Comparison of ENCODE assay signal across 8 cellular contexts in the genomic region with DNA sequence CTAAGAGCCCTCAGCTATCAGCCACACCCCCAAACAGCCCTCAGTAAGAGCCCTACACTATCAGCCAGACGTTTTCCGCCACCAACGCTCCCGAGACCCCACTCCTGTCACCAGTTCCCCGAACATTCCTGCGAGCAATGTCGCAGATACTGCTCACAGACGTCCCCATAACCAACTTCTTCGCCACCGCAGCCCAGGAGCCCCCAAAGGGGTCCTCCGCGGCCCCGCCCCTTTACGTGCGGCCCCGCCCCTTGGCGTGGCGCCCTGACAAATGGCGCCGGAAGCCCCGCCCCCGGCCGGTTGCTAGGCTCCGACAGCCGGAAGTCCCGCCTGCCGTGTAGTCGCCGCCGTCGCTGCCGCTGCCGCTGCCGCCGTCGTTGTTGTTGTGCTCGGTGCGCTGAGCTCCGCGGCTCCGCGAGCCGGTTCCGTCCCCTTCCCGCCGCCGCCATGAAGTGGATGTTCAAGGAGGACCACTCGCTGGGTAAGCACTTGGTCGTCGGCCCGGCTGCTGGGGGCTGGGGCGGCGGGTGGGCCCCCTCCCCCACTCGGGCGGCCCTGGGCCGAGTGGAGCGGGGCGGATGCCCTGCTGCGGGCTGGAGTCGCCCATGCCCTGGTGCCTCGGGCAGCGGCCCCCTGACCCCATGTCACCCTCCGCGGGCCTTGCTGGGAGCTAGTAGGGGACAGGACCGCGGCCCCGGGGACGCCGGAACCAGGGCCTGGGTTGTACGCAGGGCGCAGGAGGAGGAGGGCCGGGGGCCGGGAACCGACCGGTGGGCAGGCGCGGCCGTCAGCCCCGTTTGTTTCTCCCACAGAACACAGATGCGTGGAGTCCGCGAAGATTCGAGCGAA. TPM values are rescaled to one million over a fixed set of nuclear protein-coding genes. Genes with fewer than 3 reads are reported as not detected.
DNase-seq lines count a peak whose midpoint lies in the region; ATAC-seq and TF ChIP-seq lines count a peak whose summit lies in the region.

A gene with protein sequence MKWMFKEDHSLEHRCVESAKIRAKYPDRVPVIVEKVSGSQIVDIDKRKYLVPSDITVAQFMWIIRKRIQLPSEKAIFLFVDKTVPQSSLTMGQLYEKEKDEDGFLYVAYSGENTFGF (plus strand): TSS at position 340 of the 849 bp plus-strand sequence. CDS start 108 bp downstream, at position 448.

- intact Hi-C loops in heart right ventricle (cut with DNase I) = loop anchor here in 6 of 10 donors (1.0 to 10.0 kb wide), 3 partner anchors 11 to 59 kb away; a partner anchor contains a TSS

- H3K9me3 Mint-ChIP-seq in T-helper 1 cell treated with Interleukin-12 subunit alpha and Interleukin-12 subunit beta and Interleukin-4 antibody, amounts not matched to agents 30 μg/mL and 1 μg/mL, for 36 hours = no peaks in the 10 kb centered on the region
- no peaks in the 10 kb centered on the region for H3K9me3 Mint-ChIP-seq in progenitor cell of endocrine pancreas (ENCODE audit: low read depth)

- peaks cover 14% of the 10 kb centered on the region for H3K27me3 Mint-ChIP-seq in T-helper 1 cell treated with Interleukin-12 subunit alpha and Interleukin-12 subunit beta and Interleukin-4 antibody, amounts not matched to agents 30 μg/mL and 1 μg/mL, for 36 hours (ENCODE audit: low read depth)
- peaks cover 14% of the 10 kb centered on the region for H3K27me3 Mint-ChIP-seq in progenitor cell of endocrine pancreas

- TF ChIP-seq CTCF in GM13977 (IDR thresholded peaks at IDR 0.05; ENCODE audit: extremely low read depth, insufficient read depth, missing control alignments) (no peak), heart right ventricle (IDR thresholded peaks at IDR 0.05) (no peak), progenitor cell of endocrine pancreas (IDR thresholded peaks at IDR 0.05; ENCODE audit: unreplicated experiment) (no peak), upper lobe of left lung (IDR thresholded peaks at IDR 0.05) (no peak)

- peak within 1 kb of the TSS; percentile 73 to 95 (median 90) for H3K27ac ChIP-seq in heart right ventricle
- peak within 1 kb of the TSS; percentile 82 to 89 (median 88) for H3K27ac ChIP-seq in upper lobe of left lung

- peaks cover 11% of the 10 kb centered on the region for H3K36me3 Mint-ChIP-seq in T-helper 1 cell treated with Interleukin-12 subunit alpha and Interleukin-12 subunit beta and Interleukin-4 antibody, amounts not matched to agents 30 μg/mL and 1 μg/mL, for 36 hours (ENCODE audit: low read depth)
- H3K36me3 Mint-ChIP-seq in progenitor cell of endocrine pancreas (ENCODE audit: insufficient read depth) = peaks cover 1% of the 10 kb centered on the region

- H3K36me3 ChIP-seq in heart right ventricle (peaks cover 0 to 40% (median 29%) of the 10 kb centered on the region in 9 donors), upper lobe of left lung (peaks cover 0 to 38% (median 28%) of the 10 kb centered on the region in 4 donors)

- peak within 1 kb of the TSS; percentile 85 for H3K4me3 Mint-ChIP-seq in T-helper 1 cell treated with Interleukin-12 subunit alpha and Interleukin-12 subunit beta and Interleukin-4 antibody, amounts not matched to agents 30 μg/mL and 1 μg/mL, for 36 hours
- peak within 1 kb of the TSS; percentile 100 for H3K4me3 Mint-ChIP-seq in progenitor cell of endocrine pancreas (ENCODE audit: low read depth)

- H3K4me1 Mint-ChIP-seq in T-helper 1 cell treated with Interleukin-12 subunit alpha and Interleukin-12 subunit beta and Interleukin-4 antibody, amounts not matched to agents 30 μg/mL and 1 μg/mL, for 36 hours (ENCODE audit: low read depth) = peaks cover 24% of the 10 kb centered on the region
- H3K4me1 Mint-ChIP-seq in progenitor cell of endocrine pancreas (ENCODE audit: low read depth) = peaks cover 14% of the 10 kb centered on the region

- TF ChIP-seq EP300 in upper lobe of left lung (IDR thresholded peaks at IDR 0.05) = peak in 1 of 4 donors; percentile 17

- H3K9me3 ChIP-seq in heart right ventricle (no peaks in the 10 kb centered on the region), upper lobe of left lung (no peaks in the 10 kb centered on the region)

- ATAC-seq in HG02798 (IDR thresholded peaks at IDR 0.05; ENCODE audit: poor library complexity, unreplicated experiment) = peak; percentile 78
- ATAC-seq in heart right ventricle = peak; percentile 93 to 97 (median 94)
- ATAC-seq in upper lobe of left lung (ENCODE audit: low FRiP score in 2 of 2) = peak; percentile 94 to 97

- H3K27me3 ChIP-seq in heart right ventricle (no peaks in the 10 kb centered on the region), upper lobe of left lung (no peaks in the 10 kb centered on the region)

- TF ChIP-seq POLR2A in upper lobe of left lung (IDR thresholded peaks at IDR 0.05) = peak in 3 of 4 donors; percentile 23 to 94 (median 70)

- H3K4me1 ChIP-seq in heart right ventricle = peaks cover 30 to 59% (median 55%) of the 10 kb centered on the region in 9 donors
- H3K4me1 ChIP-seq in upper lobe of left lung = peaks cover 33 to 51% (median 39%) of the 10 kb centered on the region in 4 donors

- 0 to 1% methylated on average over 81 to 84 of the region's 84 CpGs for WGBS in heart right ventricle, 2 donors
- 0% methylated on average over 7 to 46 of the region's 84 CpGs for WGBS in upper lobe of left lung, 2 donors

- peak within 1 kb of the TSS; percentile 88 to 100 (median 96) for H3K4me3 ChIP-seq in heart right ventricle
- H3K4me3 ChIP-seq in upper lobe of left lung = peak within 1 kb of the TSS; percentile 80 to 99 (median 96)

- DNase-seq in GM13977 (ENCODE audit: low spot score) (peak; percentile 91), NCI-H1417 treated with DMSO at 0.1 percent for 48 hours (lab: John Stamatoyannopoulos, UW) (peak; percentile 17), amniotic epithelial cell (ENCODE audit: low read depth) (peak; percentile 44), heart right ventricle (peak; percentile 77 to 89), progenitor cell of endocrine pancreas (ENCODE audit: low spot score, unreplicated experiment) (peak; percentile 89), upper lobe of left lung (peak; percentile 87 to 99)

- in situ Hi-C loops in GM13977 (cut with MboI; ENCODE audit: low pct_unique_long_range_greater_than_20kb, low sequenced_read_pairs, unreplicated experiment) = no loop called here

- H3K27ac Mint-ChIP-seq in T-helper 1 cell treated with Interleukin-12 subunit alpha and Interleukin-12 subunit beta and Interleukin-4 antibody, amounts not matched to agents 30 μg/mL and 1 μg/mL, for 36 hours = peak within 1 kb of the TSS; percentile 86
- peak within 1 kb of the TSS; percentile 95 for H3K27ac Mint-ChIP-seq in progenitor cell of endocrine pancreas

RNA-seq across cellular contexts. Expression of the gene that starts here (rescaled TPM):
- total RNA-seq in heart right ventricle (100 to 1,000 TPM; 177 to 262 (median 243) TPM), progenitor cell of endocrine pancreas (75.0 and 79.0 TPM in 2 replicates), upper lobe of left lung (100 to 1,000 TPM in 2 of 6 donors, 10 to 100 TPM in 4; 14.7 to 103 (median 81.1) TPM)
- polyA plus RNA-seq in heart right ventricle = 100 to 1,000 TPM in 1 of 2 donors, 10 to 100 TPM in 1; 58.2 to 187 TPM

Comparison
In these comparisons a context has a peak if more than half of its experiments do, and no peak if none do; other contexts are left out.
1. Peak in every context shown above with its lines: DNase-seq, ATAC-seq, H3K4me3 ChIP-seq and H3K27ac ChIP-seq.
2. DNase-seq: peak in every context shown above with its lines; median percentile 93 in upper lobe of left lung; 91 in GM13977; 89 in progenitor cell of endocrine pancreas; 83 in heart right ventricle; 44 in amniotic epithelial cell; 17 in NCI-H1417 treated with DMSO at 0.1 percent for 48 hours.